ENCODE assay signal across 11 cellular contexts in the genomic region with DNA sequence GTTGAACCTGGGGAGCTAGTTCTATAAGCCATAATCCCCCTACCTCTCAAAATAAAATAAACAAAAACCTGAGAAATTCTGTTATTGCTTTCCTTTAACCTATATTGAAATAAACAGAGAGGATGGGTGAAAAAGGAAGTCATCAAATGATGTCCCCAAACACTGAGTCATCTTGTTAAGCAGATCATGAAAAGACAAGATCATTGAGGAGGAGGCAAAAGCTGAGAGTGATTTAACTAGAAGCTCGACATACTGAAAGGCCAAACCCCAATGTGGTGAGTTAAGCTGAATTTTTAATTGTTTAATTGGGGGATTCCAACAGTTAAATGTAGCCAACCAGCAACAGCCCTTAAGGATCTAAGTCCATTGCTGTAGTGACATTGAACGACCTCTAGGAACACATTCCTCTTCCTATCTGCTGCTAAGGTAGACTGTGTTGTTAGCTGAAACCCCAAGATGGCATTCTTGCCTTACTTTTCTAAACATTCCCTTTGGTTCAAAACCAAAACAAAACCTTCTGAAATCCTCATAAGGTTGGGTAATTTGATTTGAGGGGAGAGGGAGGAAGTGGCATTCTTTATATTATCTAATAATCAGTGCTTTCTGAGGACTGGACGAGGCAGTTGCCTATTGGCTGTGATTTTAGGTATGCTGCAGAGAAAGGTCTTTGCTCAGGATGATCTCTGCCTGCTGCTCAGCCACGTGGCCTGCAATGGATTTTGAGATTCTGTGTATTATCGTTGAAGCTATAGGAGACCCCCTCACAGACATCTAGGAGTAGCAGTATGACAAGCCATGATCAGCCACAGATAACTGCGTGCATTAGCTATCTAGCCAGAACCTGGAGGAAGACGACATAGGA.
DNase-seq lines count a peak whose midpoint lies in the region; ATAC-seq lines count a peak whose summit lies in the region.
"Had no signal": no experiment of that assay in that cellular context is flagged by ENCODE, and none has a peak within 500 bp of the region (broad histone marks: within the 10 kb centered on the region; RNA-seq: fewer than 3 reads in every experiment).

No MANE protein-coding gene starts in this region.

- peaks cover 17% of the 10 kb centered on the region for H3K27me3 ChIP-seq in GM23248 (replicated peaks; ENCODE audit: insufficient read depth)

- no peaks in the 10 kb centered on the region for H3K4me1 ChIP-seq in GM23248 (ENCODE audit: insufficient read depth)

- ATAC-seq in HG03045 (IDR thresholded peaks at IDR 0.05; ENCODE audit: unreplicated experiment), result no peak
- ATAC-seq in GM21786 (IDR thresholded peaks at IDR 0.05; ENCODE audit: unreplicated experiment), result no peak

- DNase-seq in Ammon's horn (ENCODE audit: low spot score), result peak; percentile 24
- peak; percentile 11 for DNase-seq in GM23248
- peak; percentile 58 for DNase-seq in SK-MEL-5 (ENCODE audit: low read depth, low spot score)
- peak; percentile 4 for DNase-seq in globus pallidus (ENCODE audit: low spot score)
- DNase-seq in NOMO-1 treated with dmso at 0.1 percent for 144 hours (lab: John Stamatoyannopoulos, UW; ENCODE audit: unreplicated experiment), result no peak
- DNase-seq in D341Med (ENCODE audit: low spot score), result no peak
- DNase-seq: activated gamma-delta T cell treated with Interleukin-2 at 50 U/mL for 16 hours; IMR-90; stimulated activated CD8-positive, alpha-beta memory T cell treated with anti-CD3 and anti-CD28 coated beads, Interleukin-4, amount 100 ng/mL, for 48 hours had no signal

- no peak overlapping the region for H2AFZ ChIP-seq in GM23248

- H3K9me2 ChIP-seq in GM23248 (ENCODE audit: insufficient read depth), result no peaks in the 10 kb centered on the region

- no peak overlapping the region for H3K4me2 ChIP-seq in GM23248 (ENCODE audit: unreplicated experiment)

- 36 to 40% methylated on average over 7 of the region's 7 CpGs for WGBS in GM23248 (ENCODE audit: low coverage in 1 of 2, low lambda C conversion rate in 2 of 2, missing lambda C conversion rate in 2 of 2), 2 experiments

- no peak overlapping the region for H3K9ac ChIP-seq in GM23248

- no peaks in the 10 kb centered on the region for H3F3A ChIP-seq in GM23248 (ENCODE audit: insufficient read depth)

- H3K27ac ChIP-seq in GM23248, result no peak overlapping the region

- in situ Hi-C loops in GM23248 (cut with MboI), result no loop called here
- in situ Hi-C loops in SK-MEL-5 (cut with HindIII; ENCODE audit: low pct_unique_long_range_greater_than_20kb, low sequenced_read_pairs), result no loop called here

- no peaks in the 10 kb centered on the region for H3K9me3 ChIP-seq in GM23248 (ENCODE audit: low read depth)

- no peak overlapping the region for H3K4me3 ChIP-seq in GM23248

- no peaks in the 10 kb centered on the region for H3K36me3 ChIP-seq in GM23248 (ENCODE audit: low read depth)

- no peaks in the 10 kb centered on the region for H3K79me2 ChIP-seq in GM23248 (ENCODE audit: insufficient read depth)

- H4K20me1 ChIP-seq in GM23248 (ENCODE audit: insufficient read depth), result no peaks in the 10 kb centered on the region

Comparison
In these comparisons a context has a peak if more than half of its experiments do, and no peak if none do; other contexts are left out.
1. DNase-seq: peak in Ammon's horn (single experiment), GM23248 (single experiment), SK-MEL-5 (single experiment) and globus pallidus (single experiment); none in NOMO-1 treated with dmso at 0.1 percent for 144 hours (single experiment) and D341Med (single experiment).